In the genomic region with DNA sequence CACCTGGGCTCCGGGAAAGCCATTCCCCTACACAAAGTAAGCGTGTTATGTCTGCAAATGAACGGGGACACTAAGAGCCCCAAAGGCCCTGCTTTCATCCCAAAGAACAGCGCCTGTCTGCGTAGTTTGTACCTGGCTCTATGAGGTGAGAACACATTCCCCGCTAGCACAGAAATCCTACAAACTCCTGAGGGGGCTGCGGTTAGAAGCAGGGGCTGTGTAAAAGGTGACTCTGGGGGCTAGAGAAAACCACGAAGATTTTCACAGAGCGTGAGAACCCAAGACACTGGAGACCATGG, we compare ENCODE assay signal across 8 cellular contexts.
DNase-seq lines count a peak whose midpoint lies in the region; ATAC-seq, FAIRE-seq and TF ChIP-seq lines count a peak whose summit lies in the region.
"Not testable (repeated sequence)": the region's sequence is repeated elsewhere in the genome, so short reads cannot be mapped to it uniquely, and the experiment has no call there.

No MANE protein-coding gene starts in this region.

- H3K27ac ChIP-seq in ACC112 (ENCODE audit: low read depth, low read length) (peak overlapping the region; percentile 81; the same call in 1 of the 2 replicates), HUES64 (ENCODE audit: low read depth, low read length) (peak overlapping the region; percentile 21; the same call in 1 of the 2 replicates), angular gyrus (ENCODE audit: low read depth, low read length) (peak overlapping the region; percentile 97)
- not testable (repeated sequence) for H3K27ac ChIP-seq in endothelial cell of umbilical vein (ENCODE audit: insufficient read depth, low read depth, low read length); neural cell (ENCODE audit: low read length)

- H3K9me3 Mint-ChIP-seq in activated CD4-positive, alpha-beta T cell treated with anti-CD3 and anti-CD28 coated beads for 36 hours (ENCODE audit: low read depth); immature natural killer cell; stimulated activated naive CD8-positive, alpha-beta T cell treated with anti-CD3 and anti-CD28 coated beads, Interleukin-15, Interleukin-2, amounts not matched to agents 100 ng/mL and 50 ng/mL, for 24 hours: not testable (repeated sequence)

- ATAC-seq in activated CD4-positive, alpha-beta T cell treated with anti-CD3 and anti-CD28 coated beads for 36 hours = not testable (repeated sequence)

- H3K79me2 ChIP-seq in ACC112 (ENCODE audit: control insufficient read depth, insufficient read depth, low read length, unreplicated experiment); endothelial cell of umbilical vein (ENCODE audit: control insufficient read depth, insufficient read depth, low read length); neural cell (replicated peaks; ENCODE audit: insufficient read depth, low read length): not testable (repeated sequence)

- not testable (repeated sequence) for TF ChIP-seq RAD21 in neural cell (conservative IDR thresholded peaks at IDR 0.05)

- not testable (repeated sequence) for H3K27me3 Mint-ChIP-seq in activated CD4-positive, alpha-beta T cell treated with anti-CD3 and anti-CD28 coated beads for 36 hours; immature natural killer cell (ENCODE audit: low read depth in 3 of 3); stimulated activated naive CD8-positive, alpha-beta T cell treated with anti-CD3 and anti-CD28 coated beads, Interleukin-15, Interleukin-2, amounts not matched to agents 100 ng/mL and 50 ng/mL, for 24 hours

- H3K4me3 ChIP-seq in ACC112 (ENCODE audit: low read depth, low read length) = peak overlapping the region; percentile 72
- H3K4me3 ChIP-seq in HUES64 (ENCODE audit: low read length) = peak overlapping the region; percentile 51
- not testable (repeated sequence) for H3K4me3 ChIP-seq in endothelial cell of umbilical vein (replicated peaks in 1 of 3; ENCODE audit: insufficient read depth in 1 of 3, low read depth in 1 of 3, low read length in 3 of 3)
- H3K4me3 ChIP-seq in neural cell (ENCODE audit: low read length) = peak overlapping the region; percentile 52

- H3K9ac ChIP-seq in HUES64 (ENCODE audit: low read depth, low read length) = peak overlapping the region; percentile 74; the same call in 1 of the 2 replicates
- not testable (repeated sequence) for H3K9ac ChIP-seq in endothelial cell of umbilical vein (replicated peaks; ENCODE audit: extremely low read depth, insufficient read depth, low read length); neural cell (ENCODE audit: low read length)

- intact Hi-C loops in activated CD4-positive, alpha-beta T cell treated with anti-CD3 and anti-CD28 coated beads for 36 hours (cut with DNase I, micrococcal nuclease) = loop anchor here (1.0 to 2.0 kb wide), 8 partner anchors 14 to 125 kb away; no protein-coding TSS in a partner anchor
- intact Hi-C loops in endothelial cell of umbilical vein (cut with micrococcal nuclease) = not testable (repeated sequence)

- not testable (repeated sequence) for DNase-seq in activated CD4-positive, alpha-beta T cell treated with anti-CD3 and anti-CD28 coated beads for 36 hours; endothelial cell of umbilical vein (ENCODE audit: low read depth, low spot score); immature natural killer cell

- not testable (repeated sequence) for H4K20me1 ChIP-seq in endothelial cell of umbilical vein (replicated peaks; ENCODE audit: control insufficient read depth, extremely low read depth, insufficient read depth, low read length); neural cell (ENCODE audit: insufficient read depth)

- H3K9me1 ChIP-seq in endothelial cell of umbilical vein (replicated peaks; ENCODE audit: control insufficient read depth, extremely low read depth, insufficient read depth, low read length) = not testable (repeated sequence)

- not testable (repeated sequence) for H3K27me3 ChIP-seq in ACC112 (ENCODE audit: insufficient read depth, low read length); HUES64 (ENCODE audit: insufficient read depth, low read length); endothelial cell of umbilical vein (ENCODE audit: control insufficient read depth in 2 of 2, insufficient read depth in 2 of 2, low read length in 2 of 2); neural cell (ENCODE audit: insufficient read depth, low read depth, low read length)

- H3F3A ChIP-seq in neural cell (ENCODE audit: insufficient read depth, low read length, poor library complexity, severe bottlenecking) = not testable (repeated sequence)

- not testable (repeated sequence) for BruUV-seq in endothelial cell of umbilical vein (replicated peaks; lab: Mats Ljungman, UMichigan)

- not testable (repeated sequence) for H3K9me3 ChIP-seq in HUES64 (ENCODE audit: insufficient read depth, low read depth, low read length); endothelial cell of umbilical vein (replicated peaks; ENCODE audit: control insufficient read depth, insufficient read depth, low read length); neural cell (ENCODE audit: low read length)

- H3K4me3 Mint-ChIP-seq in activated CD4-positive, alpha-beta T cell treated with anti-CD3 and anti-CD28 coated beads for 36 hours = peak overlapping the region; percentile 76
- H3K4me3 Mint-ChIP-seq in immature natural killer cell = peak overlapping the region; percentile 92 to 96 (median 95)
- peak overlapping the region; percentile 88 for H3K4me3 Mint-ChIP-seq in stimulated activated naive CD8-positive, alpha-beta T cell treated with anti-CD3 and anti-CD28 coated beads, Interleukin-15, Interleukin-2, amounts not matched to agents 100 ng/mL and 50 ng/mL, for 24 hours

- POLR2A ChIA-PET in activated CD4-positive, alpha-beta T cell treated with anti-CD3 and anti-CD28 coated beads for 36 hours (lab: Charles Lee) = interaction anchor here (0.6 to 3.1 kb wide), 16 partner anchors 11 to 350 kb away, joined by 3 to 60 read pairs (median 8); no protein-coding TSS in a partner anchor
- POLR2A ChIA-PET in endothelial cell of umbilical vein (lab: Charles Lee) = interaction anchor here (0.9 kb wide), 1 partner anchor 134 kb away, joined by 3 read pairs; no protein-coding TSS in a partner anchor

- CTCF ChIA-PET in activated CD4-positive, alpha-beta T cell treated with anti-CD3 and anti-CD28 coated beads for 36 hours (lab: Charles Lee) = interaction anchor here (0.8 to 1.4 kb wide), 2 partner anchors 14 to 16 kb away, joined by 5 to 7 read pairs; no protein-coding TSS in a partner anchor
- CTCF ChIA-PET in endothelial cell of umbilical vein (lab: Charles Lee) = not testable (repeated sequence)

- dilution Hi-C loops in endothelial cell of umbilical vein (cut with MboI; ENCODE audit: extremely low pct_ligation_motif_present, low sequenced_read_pairs) = not testable (repeated sequence)

- H3K4me1 Mint-ChIP-seq in activated CD4-positive, alpha-beta T cell treated with anti-CD3 and anti-CD28 coated beads for 36 hours = peaks cover 39% of the 10 kb centered on the region
- H3K4me1 Mint-ChIP-seq in immature natural killer cell = peaks cover 14 to 24% of the 10 kb centered on the region in 2 donors
- peaks cover 50% of the 10 kb centered on the region for H3K4me1 Mint-ChIP-seq in stimulated activated naive CD8-positive, alpha-beta T cell treated with anti-CD3 and anti-CD28 coated beads, Interleukin-15, Interleukin-2, amounts not matched to agents 100 ng/mL and 50 ng/mL, for 24 hours (ENCODE audit: low read depth)

- not testable (repeated sequence) for TF ChIP-seq CTCF in endothelial cell of umbilical vein (IDR thresholded peaks at IDR 0.05; ENCODE audit: extremely low read depth in 1 of 2, insufficient read depth in 1 of 2, low read depth in 1 of 2, low read length in 2 of 2); neural cell (IDR thresholded peaks at IDR 0.05; ENCODE audit: poor library complexity, severe bottlenecking)

- H3K36me3 ChIP-seq in ACC112 (ENCODE audit: insufficient read depth, low read length); HUES64 (ENCODE audit: insufficient read depth, low read length); endothelial cell of umbilical vein (ENCODE audit: control insufficient read depth in 2 of 2, extremely low read depth in 1 of 2, insufficient read depth in 2 of 2, low read length in 2 of 2); neural cell (ENCODE audit: insufficient read depth, low read length): not testable (repeated sequence)

- FAIRE-seq in endothelial cell of umbilical vein (lab: Jason Lieb, UNC) = not testable (repeated sequence)

- not testable (repeated sequence) for TF ChIP-seq EP300 in neural cell (conservative IDR thresholded peaks at IDR 0.05; ENCODE audit: poor library complexity, severe bottlenecking)

- not testable (repeated sequence) for H3K9me2 ChIP-seq in neural cell (ENCODE audit: insufficient read depth, low read length)

- H2AFZ ChIP-seq in ACC112 (ENCODE audit: low read length, unreplicated experiment) = peak overlapping the region; percentile 73
- not testable (repeated sequence) for H2AFZ ChIP-seq in endothelial cell of umbilical vein (ENCODE audit: low read depth, low read length); neural cell (ENCODE audit: low read depth, low read length)

- not testable (repeated sequence) for H3K4me1 ChIP-seq in ACC112 (ENCODE audit: control insufficient read depth, insufficient read depth, low read length, unreplicated experiment); HUES64 (ENCODE audit: insufficient read depth, low read length); endothelial cell of umbilical vein (ENCODE audit: control insufficient read depth, extremely low read depth, insufficient read depth, low read length)

- TF ChIP-seq POLR2A in endothelial cell of umbilical vein (IDR thresholded peaks at IDR 0.05; ENCODE audit: low read depth, low read length) = not testable (repeated sequence)

- WGBS in HUES64 = 85% methylated on average over 9 of the region's 9 CpGs

- H3K36me3 Mint-ChIP-seq in activated CD4-positive, alpha-beta T cell treated with anti-CD3 and anti-CD28 coated beads for 36 hours (ENCODE audit: low read depth); immature natural killer cell; stimulated activated naive CD8-positive, alpha-beta T cell treated with anti-CD3 and anti-CD28 coated beads, Interleukin-15, Interleukin-2, amounts not matched to agents 100 ng/mL and 50 ng/mL, for 24 hours (ENCODE audit: low read depth): not testable (repeated sequence)

- peak overlapping the region; percentile 52 for H3K4me2 ChIP-seq in endothelial cell of umbilical vein (ENCODE audit: insufficient read depth, low read length)
- H3K4me2 ChIP-seq in neural cell (ENCODE audit: low read length) = not testable (repeated sequence)

- peak overlapping the region; percentile 99 for H3K27ac Mint-ChIP-seq in activated CD4-positive, alpha-beta T cell treated with anti-CD3 and anti-CD28 coated beads for 36 hours
- H3K27ac Mint-ChIP-seq in immature natural killer cell = peak overlapping the region; percentile 98 to 99 (median 98)
- peak overlapping the region; percentile 100 for H3K27ac Mint-ChIP-seq in stimulated activated naive CD8-positive, alpha-beta T cell treated with anti-CD3 and anti-CD28 coated beads, Interleukin-15, Interleukin-2, amounts not matched to agents 100 ng/mL and 50 ng/mL, for 24 hours
